3 cellular contexts compared by ENCODE assay signal in genomic region chr15:99614749-99615288, GRCh38.
TF ChIP-seq lines count a peak whose summit lies in the region.

No MANE protein-coding gene starts in this region.

TF ChIP-seq in GM12891, 5 proteins besides CTCF, POLR2A, EP300 and RAD21:
- peak; percentile 62 for TF ChIP-seq SPI1 (IDR thresholded peaks at IDR 0.05; ENCODE audit: low read depth, low read length)
- no peak for TF ChIP-seq POLR2AphosphoS5 (IDR thresholded peaks at IDR 0.05; ENCODE audit: low read depth, low read length)

TF ChIP-seq in IMR-90, 13 proteins besides CTCF, POLR2A, EP300 and RAD21:
- TF ChIP-seq NFE2L2 (IDR thresholded peaks at IDR 0.05; ENCODE audit: low read depth, low read length) (no peak), CHD1 (IDR thresholded peaks at IDR 0.05; ENCODE audit: low read depth, low read length) (no peak), MXI1 (IDR thresholded peaks at IDR 0.05; ENCODE audit: borderline replicate concordance, low read depth, low read length) (no peak), SMC3 (IDR thresholded peaks at IDR 0.05; ENCODE audit: low read depth, low read length) (no peak), BHLHE40 (IDR thresholded peaks at IDR 0.05; ENCODE audit: low read depth, low read length) (no peak), ELK1 (IDR thresholded peaks at IDR 0.05; ENCODE audit: borderline replicate concordance, low read depth, low read length) (no peak), RFX5 (IDR thresholded peaks at IDR 0.05; ENCODE audit: low read depth, low read length) (no peak), CEBPB (IDR thresholded peaks at IDR 0.05; ENCODE audit: low read depth, low read length) (no peak)

TF ChIP-seq in H1, 55 proteins besides CTCF, POLR2A, EP300 and RAD21:
- TF ChIP-seq RXRA (IDR thresholded peaks at IDR 0.05; ENCODE audit: insufficient read depth, low read depth, low read length) (no peak), SP4 (IDR thresholded peaks at IDR 0.05; ENCODE audit: low read length) (no peak), GABPA (IDR thresholded peaks at IDR 0.05; ENCODE audit: borderline replicate concordance, insufficient read depth, low read length) (no peak), CHD1 (IDR thresholded peaks at IDR 0.05; ENCODE audit: low read depth, low read length) (no peak), CHD7 (IDR thresholded peaks at IDR 0.05; ENCODE audit: insufficient replicate concordance, low read length) (no peak), GTF2F1 (IDR thresholded peaks at IDR 0.05; ENCODE audit: borderline replicate concordance, low read depth, low read length) (no peak), RFX5 (IDR thresholded peaks at IDR 0.05; ENCODE audit: borderline replicate concordance, low read depth, low read length) (no peak), TEAD4 (IDR thresholded peaks at IDR 0.05; ENCODE audit: low read depth, low read length) (no peak), CREB1 (IDR thresholded peaks at IDR 0.05) (no peak), RBBP5 (IDR thresholded peaks at IDR 0.05; ENCODE audit: borderline replicate concordance, low read depth, low read length) (no peak), TCF12 (IDR thresholded peaks at IDR 0.05; ENCODE audit: low read depth, low read length) (no peak), USF2 (IDR thresholded peaks at IDR 0.05; ENCODE audit: low read length) (no peak), KDM4A (IDR thresholded peaks at IDR 0.05; ENCODE audit: low read depth, low read length, severe bottlenecking) (no peak), TAF1 (IDR thresholded peaks at IDR 0.05; ENCODE audit: low read depth, low read length) (no peak), MAFK (IDR thresholded peaks at IDR 0.05; ENCODE audit: low read depth, low read length) (no peak), SP2 (IDR thresholded peaks at IDR 0.05; ENCODE audit: low read length) (no peak), TAF7 (optimal IDR thresholded peaks at IDR 0.05; ENCODE audit: borderline replicate concordance, low read depth, low read length) (no peak), EZH2 (IDR thresholded peaks at IDR 0.05; ENCODE audit: low read depth, low read length, severe bottlenecking) (no peak)
